Comparison of ENCODE assay signal across 8 cellular contexts in genomic region chr6:138499303-138499991, GRCh38. TPM values are rescaled to one million over a fixed set of nuclear protein-coding genes. Genes with fewer than 3 reads are reported as not detected.
A peak's percentile ranks its signal among the peaks of the same experiment; 100 is the strongest.
DNase-seq lines count a peak whose midpoint lies in the region; ATAC-seq and TF ChIP-seq lines count a peak whose summit lies in the region.

Gene NHSL1, minus strand, starts transcription at chr6:138499494. Its CDS starts 204 bp downstream, at chr6:138499290.

- peaks cover 10% of the 10 kb centered on the region for H3K4me1 ChIP-seq in upper lobe of right lung

- H3K36me3 Mint-ChIP-seq in T-helper 2 cell treated with Interferon-gamma antibody and Interleukin-4, amounts not matched to agents 5 μg/mL and 100 μg/mL, for 36 hours (ENCODE audit: low read depth) = no peaks in the 10 kb centered on the region

- ATAC-seq in HG03558 (IDR thresholded peaks at IDR 0.05; ENCODE audit: extremely low read depth, unreplicated experiment) (peak; percentile 91), upper lobe of right lung (peak; percentile 48)

- no peak for TF ChIP-seq POLR2A in erythroblast (IDR thresholded peaks at IDR 0.05; ENCODE audit: low read length)

- H3K27me3 Mint-ChIP-seq in T-helper 2 cell treated with Interferon-gamma antibody and Interleukin-4, amounts not matched to agents 5 μg/mL and 100 μg/mL, for 36 hours (ENCODE audit: low read depth) = peaks cover 54% of the 10 kb centered on the region

- H3K27ac Mint-ChIP-seq in T-helper 2 cell treated with Interferon-gamma antibody and Interleukin-4, amounts not matched to agents 5 μg/mL and 100 μg/mL, for 36 hours = no peak within 1 kb of the TSS

- DNase-seq in Caki2 (ENCODE audit: low read depth) = peak; percentile 89
- peak; percentile 33 for DNase-seq in GM20000 (ENCODE audit: low spot score)
- peak; percentile 77 for DNase-seq in astrocyte of the hippocampus (ENCODE audit: low read depth, low spot score)
- no peak for DNase-seq in upper lobe of right lung
- DNase-seq in erythroblast (lab: John Stamatoyannopoulos, UW) = no peak
- DNase-seq in T-helper 2 cell treated with Interferon-gamma antibody and Interleukin-4, amounts not matched to agents 5 μg/mL and 100 μg/mL, for 36 hours (ENCODE audit: low spot score) = no peak

- H3K36me3 ChIP-seq in upper lobe of right lung = no peaks in the 10 kb centered on the region

- intact Hi-C loops in upper lobe of right lung (cut with DNase I) = no loop called here

- no peak within 1 kb of the TSS for H3K4me3 Mint-ChIP-seq in T-helper 2 cell treated with Interferon-gamma antibody and Interleukin-4, amounts not matched to agents 5 μg/mL and 100 μg/mL, for 36 hours

- TF ChIP-seq CTCF in GM20000 (IDR thresholded peaks at IDR 0.05; ENCODE audit: extremely low read depth, missing control alignments) (no peak), upper lobe of right lung (IDR thresholded peaks at IDR 0.05) (no peak)

- H3K9me3 Mint-ChIP-seq in T-helper 2 cell treated with Interferon-gamma antibody and Interleukin-4, amounts not matched to agents 5 μg/mL and 100 μg/mL, for 36 hours = no peaks in the 10 kb centered on the region

- H3K27me3 ChIP-seq in layer of hippocampus (ENCODE audit: control insufficient read depth, insufficient read depth, low read length) (peaks cover 2% of the 10 kb centered on the region), upper lobe of right lung (no peaks in the 10 kb centered on the region)

- in situ Hi-C loops in Caki2 (cut with HindIII; ENCODE audit: low pct_unique_long_range_greater_than_20kb, low sequenced_read_pairs) = no loop called here

- H3K4me3 ChIP-seq in upper lobe of right lung = no peak within 1 kb of the TSS

- no peaks in the 10 kb centered on the region for H3K9me3 ChIP-seq in upper lobe of right lung

- peaks cover 4% of the 10 kb centered on the region for H3K4me1 Mint-ChIP-seq in T-helper 2 cell treated with Interferon-gamma antibody and Interleukin-4, amounts not matched to agents 5 μg/mL and 100 μg/mL, for 36 hours (ENCODE audit: low read depth)

- H3K27ac ChIP-seq in layer of hippocampus (ENCODE audit: low read depth, low read length) = peak within 1 kb of the TSS; percentile 14
- no peak within 1 kb of the TSS for H3K27ac ChIP-seq in upper lobe of right lung

RNA-seq across cellular contexts. Expression of gene NHSL1, which starts in this region (rescaled TPM):
- 1.1 and 2.5 TPM in 2 replicates for total RNA-seq in Caki2 (2014; rRNA removed; shearing (Covaris generic); ENCODE audit: low replicate concordance)
- 69.5 TPM for total RNA-seq in upper lobe of right lung

Comparison
In these comparisons a context has a peak if more than half of its experiments do, and no peak if none do; other contexts are left out.
1. RNA of gene NHSL1 (total RNA-seq): 69.5 TPM in upper lobe of right lung (single experiment); 1.1 to 2.5 TPM in Caki2; every median in the first group is over 10 times any median in the second.
2. DNase-seq: peak in Caki2 (single experiment), GM20000 (single experiment) and astrocyte of the hippocampus (single experiment); none in upper lobe of right lung (single experiment), erythroblast (0 of 2) and T-helper 2 cell treated with Interferon-gamma antibody and Interleukin-4, amounts not matched to agents 5 μg/mL and 100 μg/mL, for 36 hours (single experiment).